1 cellular context compared by ENCODE assay signal in genomic region chr14:68476212-68476964, GRCh38.
TF ChIP-seq lines count a peak whose summit lies in the region.

No MANE protein-coding gene starts in this region.

TF ChIP-seq in K562, 482 proteins besides CTCF, POLR2A, EP300 and RAD21 (continued from another document and continues in another):
- TF ChIP-seq, protein P1, sequence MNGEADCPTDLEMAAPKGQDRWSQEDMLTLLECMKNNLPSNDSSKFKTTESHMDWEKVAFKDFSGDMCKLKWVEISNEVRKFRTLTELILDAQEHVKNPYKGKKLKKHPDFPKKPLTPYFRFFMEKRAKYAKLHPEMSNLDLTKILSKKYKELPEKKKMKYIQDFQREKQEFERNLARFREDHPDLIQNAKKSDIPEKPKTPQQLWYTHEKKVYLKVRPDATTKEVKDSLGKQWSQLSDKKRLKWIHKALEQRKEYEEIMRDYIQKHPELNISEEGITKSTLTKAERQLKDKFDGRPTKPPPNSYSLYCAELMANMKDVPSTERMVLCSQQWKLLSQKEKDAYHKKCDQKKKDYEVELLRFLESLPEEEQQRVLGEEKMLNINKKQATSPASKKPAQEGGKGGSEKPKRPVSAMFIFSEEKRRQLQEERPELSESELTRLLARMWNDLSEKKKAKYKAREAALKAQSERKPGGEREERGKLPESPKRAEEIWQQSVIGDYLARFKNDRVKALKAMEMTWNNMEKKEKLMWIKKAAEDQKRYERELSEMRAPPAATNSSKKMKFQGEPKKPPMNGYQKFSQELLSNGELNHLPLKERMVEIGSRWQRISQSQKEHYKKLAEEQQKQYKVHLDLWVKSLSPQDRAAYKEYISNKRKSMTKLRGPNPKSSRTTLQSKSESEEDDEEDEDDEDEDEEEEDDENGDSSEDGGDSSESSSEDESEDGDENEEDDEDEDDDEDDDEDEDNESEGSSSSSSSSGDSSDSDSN (IDR thresholded peaks at IDR 0.05; ENCODE audit: borderline replicate concordance in 1 of 2, low read depth in 2 of 2, low read length in 2 of 2): no peak
- TF ChIP-seq HMGXB4 (CRISPR knock-in tag; IDR thresholded peaks at IDR 0.05) (no peak), PHB2 (IDR thresholded peaks at IDR 0.05; ENCODE audit: low read depth) (no peak), HNRNPH1 (optimal IDR thresholded peaks at IDR 0.05; ENCODE audit: low read depth, low read length) (no peak), NR1H2 (CRISPR knock-in tag; IDR thresholded peaks at IDR 0.05) (no peak), USF1 (CRISPR knock-in tag; IDR thresholded peaks at IDR 0.05) (no peak), POLR2H (tag; IDR thresholded peaks at IDR 0.05; ENCODE audit: low read depth) (no peak), EZH2 (IDR thresholded peaks at IDR 0.05; ENCODE audit: borderline replicate concordance, low read depth, low read length) (no peak), GATAD2A (IDR thresholded peaks at IDR 0.05) (no peak), ARID3B (CRISPR knock-in tag; IDR thresholded peaks at IDR 0.05; ENCODE audit: borderline replicate concordance) (no peak), THRAP3 (IDR thresholded peaks at IDR 0.05; ENCODE audit: borderline replicate concordance) (no peak), MCM7 (IDR thresholded peaks at IDR 0.05) (no peak), KLF16 (IDR thresholded peaks at IDR 0.05) (no peak), ZNF408 (CRISPR knock-in tag; IDR thresholded peaks at IDR 0.05; ENCODE audit: low read depth) (no peak), DMBX1 (CRISPR knock-in tag; IDR thresholded peaks at IDR 0.05; ENCODE audit: borderline replicate concordance) (peak; percentile 70), ZZZ3 (IDR thresholded peaks at IDR 0.05) (no peak), CTBP1 (IDR thresholded peaks at IDR 0.05; ENCODE audit: borderline replicate concordance) (no peak), MCM5 (IDR thresholded peaks at IDR 0.05; ENCODE audit: low read depth) (no peak), HNRNPUL1 (IDR thresholded peaks at IDR 0.05; ENCODE audit: low read length) (no peak), ETS1 (conservative IDR thresholded peaks at IDR 0.05; ENCODE audit: control insufficient read depth, low read depth, low read length) (no peak), FOSL1 (tag; conservative IDR thresholded peaks at IDR 0.05) (peak; percentile 78), TBL1XR1 (IDR thresholded peaks at IDR 0.05; ENCODE audit: low read length in 2 of 2) (no peak), ZNF134 (CRISPR knock-in tag; conservative IDR thresholded peaks at IDR 0.05) (peak; percentile 52; the same call in 1 of the 2 replicates), CREB3 (tag; conservative IDR thresholded peaks at IDR 0.05; ENCODE audit: low read depth) (no peak), ZBTB1 (CRISPR knock-in tag; IDR thresholded peaks at IDR 0.05; ENCODE audit: borderline replicate concordance, low read depth) (no peak), TAF9B (IDR thresholded peaks at IDR 0.05; ENCODE audit: partially characterized antibody) (no peak), PRPF4 (IDR thresholded peaks at IDR 0.05; ENCODE audit: insufficient read depth, low read depth, low read length, poor library complexity, severe bottlenecking) (no peak), ZBTB49 (CRISPR knock-in tag; IDR thresholded peaks at IDR 0.05; ENCODE audit: borderline replicate concordance) (no peak), HDAC8 (tag; IDR thresholded peaks at IDR 0.05) (no peak), POLR2AphosphoS5 (IDR thresholded peaks at IDR 0.05; ENCODE audit: control insufficient read depth, insufficient read depth, low read depth, low read length) (no peak), SAP30 (IDR thresholded peaks at IDR 0.05; ENCODE audit: borderline replicate concordance, insufficient read depth, low read depth, low read length, poor library complexity, severe bottlenecking) (no peak), RUNX1 (IDR thresholded peaks at IDR 0.05; ENCODE audit: low read depth) (no peak), MEF2A (IDR thresholded peaks at IDR 0.05; ENCODE audit: control insufficient read depth, low read depth, low read length) (no peak), HSF4 (CRISPR knock-in tag; IDR thresholded peaks at IDR 0.05; ENCODE audit: borderline replicate concordance) (no peak), NR2F6 (CRISPR knock-in tag; IDR thresholded peaks at IDR 0.05) (no peak), BACH1 (tag; IDR thresholded peaks at IDR 0.05) (peak; percentile 85), ZNF518B (CRISPR knock-in tag; IDR thresholded peaks at IDR 0.05) (no peak), RBM39 (optimal IDR thresholded peaks at IDR 0.05; ENCODE audit: low read depth, low read length) (no peak), ZNF197 (CRISPR knock-in tag; IDR thresholded peaks at IDR 0.05; ENCODE audit: low read depth) (no peak), ZNF184 (CRISPR knock-in tag; IDR thresholded peaks at IDR 0.05) (no peak), IRF9 (tag; IDR thresholded peaks at IDR 0.05) (no peak), LCOR (CRISPR knock-in tag; IDR thresholded peaks at IDR 0.05) (no peak)
- TF ChIP-seq, protein P2, sequence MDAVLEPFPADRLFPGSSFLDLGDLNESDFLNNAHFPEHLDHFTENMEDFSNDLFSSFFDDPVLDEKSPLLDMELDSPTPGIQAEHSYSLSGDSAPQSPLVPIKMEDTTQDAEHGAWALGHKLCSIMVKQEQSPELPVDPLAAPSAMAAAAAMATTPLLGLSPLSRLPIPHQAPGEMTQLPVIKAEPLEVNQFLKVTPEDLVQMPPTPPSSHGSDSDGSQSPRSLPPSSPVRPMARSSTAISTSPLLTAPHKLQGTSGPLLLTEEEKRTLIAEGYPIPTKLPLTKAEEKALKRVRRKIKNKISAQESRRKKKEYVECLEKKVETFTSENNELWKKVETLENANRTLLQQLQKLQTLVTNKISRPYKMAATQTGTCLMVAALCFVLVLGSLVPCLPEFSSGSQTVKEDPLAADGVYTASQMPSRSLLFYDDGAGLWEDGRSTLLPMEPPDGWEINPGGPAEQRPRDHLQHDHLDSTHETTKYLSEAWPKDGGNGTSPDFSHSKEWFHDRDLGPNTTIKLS (IDR thresholded peaks at IDR 0.05; ENCODE audit: borderline replicate concordance, low read depth): no peak
- TF ChIP-seq, protein P3, sequence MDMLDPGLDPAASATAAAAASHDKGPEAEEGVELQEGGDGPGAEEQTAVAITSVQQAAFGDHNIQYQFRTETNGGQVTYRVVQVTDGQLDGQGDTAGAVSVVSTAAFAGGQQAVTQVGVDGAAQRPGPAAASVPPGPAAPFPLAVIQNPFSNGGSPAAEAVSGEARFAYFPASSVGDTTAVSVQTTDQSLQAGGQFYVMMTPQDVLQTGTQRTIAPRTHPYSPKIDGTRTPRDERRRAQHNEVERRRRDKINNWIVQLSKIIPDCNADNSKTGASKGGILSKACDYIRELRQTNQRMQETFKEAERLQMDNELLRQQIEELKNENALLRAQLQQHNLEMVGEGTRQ (CRISPR knock-in tag; IDR thresholded peaks at IDR 0.05): no peak
- TF ChIP-seq, protein P4, sequence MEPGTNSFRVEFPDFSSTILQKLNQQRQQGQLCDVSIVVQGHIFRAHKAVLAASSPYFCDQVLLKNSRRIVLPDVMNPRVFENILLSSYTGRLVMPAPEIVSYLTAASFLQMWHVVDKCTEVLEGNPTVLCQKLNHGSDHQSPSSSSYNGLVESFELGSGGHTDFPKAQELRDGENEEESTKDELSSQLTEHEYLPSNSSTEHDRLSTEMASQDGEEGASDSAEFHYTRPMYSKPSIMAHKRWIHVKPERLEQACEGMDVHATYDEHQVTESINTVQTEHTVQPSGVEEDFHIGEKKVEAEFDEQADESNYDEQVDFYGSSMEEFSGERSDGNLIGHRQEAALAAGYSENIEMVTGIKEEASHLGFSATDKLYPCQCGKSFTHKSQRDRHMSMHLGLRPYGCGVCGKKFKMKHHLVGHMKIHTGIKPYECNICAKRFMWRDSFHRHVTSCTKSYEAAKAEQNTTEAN (CRISPR knock-in tag; IDR thresholded peaks at IDR 0.05): no peak
